14 cellular contexts compared by ENCODE assay signal in the genomic region with DNA sequence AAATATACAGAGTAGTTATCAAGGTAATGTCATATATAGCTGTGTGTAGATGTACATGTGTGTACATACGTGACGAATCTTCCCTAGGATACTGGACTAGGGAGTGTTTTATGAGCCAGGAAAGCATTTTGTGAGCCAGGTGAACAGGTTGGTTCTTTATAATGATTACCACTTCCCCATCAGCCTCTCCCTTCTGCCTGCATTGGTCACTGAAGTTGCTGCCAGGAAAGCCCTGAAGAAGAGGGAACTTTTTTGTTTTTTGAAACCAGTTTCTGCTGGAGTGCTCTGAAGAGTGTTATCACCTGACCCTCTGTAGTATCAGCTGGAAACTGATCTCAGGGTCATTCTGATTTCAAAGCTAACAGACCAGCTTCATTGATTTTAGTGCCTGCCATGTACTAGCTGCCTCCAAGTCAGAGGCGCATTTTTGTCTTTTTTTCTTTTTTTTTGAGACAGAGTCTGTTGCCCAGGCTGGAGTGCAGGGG. TPM values are rescaled to one million over a fixed set of nuclear protein-coding genes. Genes with fewer than 3 reads are reported as not detected.
DNase-seq lines count a peak whose midpoint lies in the region; ATAC-seq, FAIRE-seq and TF ChIP-seq lines count a peak whose summit lies in the region.
"Had no signal": no experiment of that assay in that cellular context is flagged by ENCODE, and none has a peak within 500 bp of the region (broad histone marks: within the 10 kb centered on the region; RNA-seq: fewer than 3 reads in every experiment).

No MANE protein-coding gene starts in this region.

- peaks cover 2 to 24% of the 10 kb centered on the region in 2 experiments; a peak in 4 of 5 replicates for H3K36me3 ChIP-seq in HepG2 (replicated peaks in 1 of 2; ENCODE audit: control insufficient read depth in 1 of 2, insufficient read depth in 2 of 2, low read length in 2 of 2)
- H3K36me3 ChIP-seq in transverse colon, result peaks cover 0 to 10% (median 4%) of the 10 kb centered on the region in 4 donors

- H3K27ac ChIP-seq in HepG2 (ENCODE audit: extremely low read length, insufficient read depth, low read length) (peak overlapping the region; percentile 87), transverse colon (peak overlapping the region; percentile 86 to 91 (median 88))

- peak overlapping the region; percentile 81 for H3K4me2 ChIP-seq in HepG2 (ENCODE audit: low read depth, low read length)

- H4K20me1 ChIP-seq in HepG2 (ENCODE audit: insufficient read depth, low read length), result no peaks in the 10 kb centered on the region

- DNase-seq in NCI-H2107 treated with DMSO at 0.1 percent for 48 hours (lab: John Stamatoyannopoulos, UW; ENCODE audit: unreplicated experiment), result peak; percentile 17
- no peak for DNase-seq in NCI-H2107 (lab: John Stamatoyannopoulos, UW)
- no peak for DNase-seq in MCF 10A (ENCODE audit: unreplicated experiment)
- DNase-seq in HepG2 (ENCODE audit: low spot score), result peak; percentile 57
- peak; percentile 51 for DNase-seq in transverse colon
- no peak for DNase-seq in islet precursor cell
- DNase-seq in T-helper 1 cell, result no peak
- DNase-seq: activated CD8-positive, alpha-beta memory T cell treated with anti-CD3 and anti-CD28 coated beads, Interleukin-2, amount 50 U/mL, for 4 hours; naive thymus-derived CD8-positive, alpha-beta T cell; NCI-H146; T1000 had no signal

- no peak for TF ChIP-seq POLR2A in HepG2 (IDR thresholded peaks at IDR 0.05; ENCODE audit: insufficient read depth in 1 of 2, low read depth in 2 of 2, low read length in 2 of 2)
- peak; percentile 33 for TF ChIP-seq POLR2A in transverse colon (IDR thresholded peaks at IDR 0.05)

- H3K9ac ChIP-seq in HepG2 (ENCODE audit: insufficient read depth, low read depth, low read length), result peak overlapping the region; percentile 64

- POLR2A ChIA-PET in MCF 10A (lab: Yijun Ruan, JAX), result interaction anchor here (1.4 to 3.2 kb wide), 5 partner anchors 13 to 142 kb away, joined by 3 to 14 read pairs (median 5); a partner anchor contains a TSS
- POLR2A ChIA-PET in HepG2 (lab: Yijun Ruan, JAX), result interaction anchor here (0.5 to 3.7 kb wide), 7 partner anchors 13 to 366 kb away, joined by 3 to 50 read pairs (median 6); a partner anchor contains a TSS

- peaks cover 58% of the 10 kb centered on the region for H3K36me3 Mint-ChIP-seq in MCF 10A (ENCODE audit: insufficient read depth, unreplicated experiment)

- H3K27ac Mint-ChIP-seq in MCF 10A (ENCODE audit: low read depth, unreplicated experiment), result peak overlapping the region; percentile 65
- H3K27ac Mint-ChIP-seq: stimulated activated effector memory CD8-positive, alpha-beta T cell treated with anti-CD3 and anti-CD28 coated beads, Interleukin-12 subunit alpha, Interleukin-12 subunit beta, amount 100 ng/mL, for 72 hours had no signal

- no peak for TF ChIP-seq RAD21 in HepG2 (CRISPR knock-in tag; IDR thresholded peaks at IDR 0.05)

- in situ Hi-C loops in HepG2 (cut with HindIII; ENCODE audit: extremely low pct_ligation_motif_present, low pct_unique_long_range_greater_than_20kb) (loop anchor here (25.0 kb wide), 1 partner anchor 358 kb away; no protein-coding TSS in a partner anchor), transverse colon (cut with MboI; ENCODE audit: low pct_ligation_motif_present in 1 of 4, low pct_unique_long_range_greater_than_20kb in 1 of 4, low sequenced_read_pairs in 3 of 4) (no loop called here)

- H3K9me3 ChIP-seq in HepG2 (ENCODE audit: low read length) (no peaks in the 10 kb centered on the region), transverse colon (no peaks in the 10 kb centered on the region)

- no peak overlapping the region for H3K4me3 Mint-ChIP-seq in MCF 10A (ENCODE audit: unreplicated experiment)
- H3K4me3 Mint-ChIP-seq: naive thymus-derived CD8-positive, alpha-beta T cell; stimulated activated effector memory CD8-positive, alpha-beta T cell treated with anti-CD3 and anti-CD28 coated beads, Interleukin-12 subunit alpha, Interleukin-12 subunit beta, amount 100 ng/mL, for 72 hours had no signal

- no peaks in the 10 kb centered on the region for H3K27me3 ChIP-seq in HepG2 (ENCODE audit: control insufficient read depth in 1 of 2, insufficient read depth in 2 of 2, low read length in 2 of 2)
- no peaks in the 10 kb centered on the region for H3K27me3 ChIP-seq in transverse colon

- no peak for TF ChIP-seq CTCF in MCF 10A (IDR thresholded peaks at IDR 0.05; ENCODE audit: unreplicated experiment)
- no peak for TF ChIP-seq CTCF in HepG2 (CRISPR knock-in tag; IDR thresholded peaks at IDR 0.05)
- TF ChIP-seq CTCF in transverse colon (IDR thresholded peaks at IDR 0.05), result no peak

- no peak overlapping the region for H3K4me3 ChIP-seq in HepG2 (replicated peaks in 1 of 3; ENCODE audit: insufficient read depth in 1 of 3, low read depth in 2 of 3, low read length in 3 of 3)
- no peak overlapping the region for H3K4me3 ChIP-seq in transverse colon

- intact Hi-C loops in MCF 10A (cut with micrococcal nuclease) (no loop called here), HepG2 (cut with micrococcal nuclease; ENCODE audit: unreplicated experiment) (no loop called here), transverse colon (cut with DNase I; ENCODE audit: low total_unique reads) (no loop called here)

- H3K9me3 Mint-ChIP-seq in MCF 10A (ENCODE audit: unreplicated experiment), result no peaks in the 10 kb centered on the region
- H3K9me3 Mint-ChIP-seq: naive thymus-derived CD8-positive, alpha-beta T cell; stimulated activated effector memory CD8-positive, alpha-beta T cell treated with anti-CD3 and anti-CD28 coated beads, Interleukin-12 subunit alpha, Interleukin-12 subunit beta, amount 100 ng/mL, for 72 hours had no signal

- H3K79me2 ChIP-seq in HepG2 (ENCODE audit: insufficient read depth, low read length), result no peaks in the 10 kb centered on the region

- TF ChIP-seq EP300 in HepG2 (IDR thresholded peaks at IDR 0.05; ENCODE audit: low read depth in 2 of 2, low read length in 2 of 2), result peak in 1 of 2 experiments; percentile 30; a peak in 1 of 4 replicates
- TF ChIP-seq EP300 in HepG2 (CRISPR knock-in tag; IDR thresholded peaks at IDR 0.05; ENCODE audit: borderline replicate concordance), result no peak
- TF ChIP-seq EP300 in transverse colon (IDR thresholded peaks at IDR 0.05; ENCODE audit: low read depth), result no peak

- no peaks in the 10 kb centered on the region for H3K27me3 Mint-ChIP-seq in MCF 10A (ENCODE audit: insufficient read depth, unreplicated experiment)
- H3K27me3 Mint-ChIP-seq: naive thymus-derived CD8-positive, alpha-beta T cell had no signal

- H3K4me1 ChIP-seq in HepG2 (ENCODE audit: insufficient read depth, low read length), result peaks cover 86% of the 10 kb centered on the region
- peaks cover 18 to 63% (median 43%) of the 10 kb centered on the region in 4 donors for H3K4me1 ChIP-seq in transverse colon

- no peak for FAIRE-seq in HepG2 (lab: Jason Lieb, UNC)
- FAIRE-seq: A204.1 had no signal

- 69% methylated on average over 3 of the region's 3 CpGs for WGBS in HepG2 (ENCODE audit: low lambda C conversion rate)
- 53 to 80% methylated on average over 3 of the region's 3 CpGs for WGBS in transverse colon (ENCODE audit: low coverage in 1 of 2), 2 donors

- CTCF ChIA-PET in MCF 10A (lab: Yijun Ruan, JAX), result interaction anchor here (0.6 to 8.1 kb wide), 25 partner anchors 8 to 362 kb away, joined by 3 to 81 read pairs (median 4); no protein-coding TSS in a partner anchor
- CTCF ChIA-PET in HepG2 (lab: Yijun Ruan, JAX; ENCODE audit: low intra/inter-chr PET ratio, low total read pairs), result no interaction called here

- BruUV-seq in MCF 10A (replicated peaks; lab: Mats Ljungman, UMichigan) (no TSS peak), HepG2 (replicated peaks; lab: Mats Ljungman, UMichigan) (no TSS peak)

- ATAC-seq in HepG2 (peak; percentile 51), HG03520 (IDR thresholded peaks at IDR 0.05; ENCODE audit: unreplicated experiment) (no peak)
- ATAC-seq: naive thymus-derived CD8-positive, alpha-beta T cell had no signal

- peaks cover 9% of the 10 kb centered on the region for H3K4me1 Mint-ChIP-seq in MCF 10A (ENCODE audit: insufficient read depth, unreplicated experiment)

- H2AFZ ChIP-seq in HepG2 (ENCODE audit: low read length), result no peak overlapping the region

TF ChIP-seq in HepG2, 621 proteins besides CTCF, POLR2A, EP300 and RAD21 (continues in another document):
- peak; percentile 68 for TF ChIP-seq HNF4A (CRISPR knock-in tag; IDR thresholded peaks at IDR 0.05)
- 0 out of 2 replicates have a peak, but pooled peaks have one; percentile 24 for TF ChIP-seq HDAC2 (CRISPR knock-in tag; IDR thresholded peaks at IDR 0.05)
- TF ChIP-seq ZMYM3 (CRISPR knock-in tag; IDR thresholded peaks at IDR 0.05), result peak; percentile 13; the same call in 1 of the 2 replicates
- no peak for TF ChIP-seq TGIF2 (CRISPR knock-in tag; IDR thresholded peaks at IDR 0.05)
- TF ChIP-seq POGZ (CRISPR knock-in tag; IDR thresholded peaks at IDR 0.05), result peak; percentile 50

RNA-seq across cellular contexts. Expression of a gene that starts 14.2 kb away (rescaled TPM):
- total RNA-seq in MCF 10A (2022) (24.8 and 27.2 TPM in 2 replicates), HepG2 (2016; rRNA removed; fragmentation: Illumina TruSeq; extraction: Trizol) (0.69 and 1.4 TPM in 2 replicates), transverse colon (100 to 1,000 TPM; 335 to 641 (median 446) TPM)
- 0.26 and 0.30 TPM in 2 replicates for total RNA-seq in HepG2 (2016; cell fraction: cytosol; rRNA removed; fragmentation: Illumina TruSeq; extraction: Trizol; ENCODE audit: low read depth)
- 0.55 and 1.3 TPM in 2 replicates for total RNA-seq in HepG2 (2016; cell fraction: insoluble cytoplasmic fraction; rRNA removed; fragmentation: Illumina TruSeq; extraction: Trizol)
- total RNA-seq in HepG2 (2016; cell fraction: membrane; rRNA removed; fragmentation: Illumina TruSeq; extraction: Trizol), result 0.65 and 0.72 TPM in 2 replicates
- total RNA-seq in HepG2 (2016; cell fraction: nucleus; rRNA removed; fragmentation: Illumina TruSeq; extraction: Trizol), result 0.94 and 0.99 TPM in 2 replicates
- polyA plus RNA-seq in HepG2 (2011; rRNA removed), result 0.88 and 1.1 TPM in 2 replicates
- polyA plus RNA-seq in HepG2 (2011; cell fraction: cytosol; rRNA removed), result 0.90 and 1.3 TPM in 2 replicates
- 2.7 and 3.0 TPM in 2 replicates for polyA plus RNA-seq in HepG2 (2011; cell fraction: nucleus; rRNA removed)
- 0.76 and 1.3 TPM in 2 replicates for polyA plus RNA-seq in HepG2 (2012)
- 0.14 and 0.15 TPM in 2 replicates for polyA plus RNA-seq in HepG2 (2016; cell fraction: cytosol; fragmentation: Illumina TruSeq; extraction: Trizol; ENCODE audit: low read depth)
- polyA plus RNA-seq in HepG2 (2016; cell fraction: insoluble cytoplasmic fraction; fragmentation: Illumina TruSeq; extraction: Trizol; ENCODE audit: low read depth), result 0.84 and 1.1 TPM in 2 replicates
- polyA plus RNA-seq in HepG2 (2016; cell fraction: membrane; fragmentation: Illumina TruSeq; extraction: Trizol; ENCODE audit: low read depth), result 0.31 and 0.55 TPM in 2 replicates
- polyA plus RNA-seq in HepG2 (2016; cell fraction: nucleus; fragmentation: Illumina TruSeq; extraction: Trizol; ENCODE audit: insufficient read depth, low read depth), result 2.0 and 2.6 TPM in 2 replicates
- polyA minus RNA-seq in HepG2 (2011; rRNA and poly(A)+ RNA removed; ENCODE audit: low replicate concordance), result 2.0 and 3.1 TPM in 2 replicates
- 0.62 and 0.79 TPM in 2 replicates for polyA minus RNA-seq in HepG2 (2011; cell fraction: cytosol; rRNA and poly(A)+ RNA removed)
- polyA minus RNA-seq in HepG2 (2011; cell fraction: nucleus; rRNA and poly(A)+ RNA removed), result 0.64 and 0.87 TPM in 2 replicates
- polyA plus RNA-seq: naive thymus-derived CD8-positive, alpha-beta T cell had no signal

Comparison
In these comparisons a context has a peak if more than half of its experiments do, and no peak if none do; other contexts are left out.
1. DNase-seq: peak in NCI-H2107 treated with DMSO at 0.1 percent for 48 hours (single experiment), HepG2 (single experiment) and transverse colon (single experiment); none in NCI-H2107 (single experiment), MCF 10A (single experiment), islet precursor cell (single experiment) and T-helper 1 cell (0 of 5).
2. RNA of a gene that starts 14.2 kb away (total RNA-seq): 335 to 641 TPM in transverse colon; 24.8 to 27.2 TPM in MCF 10A and 0.26 to 1.4 TPM in HepG2; every median in the first group is over 10 times any median in the second.